ENCODE assay signal across 8 cellular contexts in genomic region chr14:56491299-56492285, GRCh38.
DNase-seq lines count a peak whose midpoint lies in the region; ATAC-seq and TF ChIP-seq lines count a peak whose summit lies in the region.

No MANE protein-coding gene starts in this region.

- intact Hi-C loops in Right ventricle myocardium superior (cut with DNase I): loop anchor here (5.0 kb wide), 1 partner anchor 826 kb away; no protein-coding TSS in a partner anchor
- intact Hi-C loops in cardiac septum (cut with DNase I): loop anchor here (5.0 to 10.0 kb wide), 3 partner anchors 83 to 826 kb away; partner anchors contain the start of gene TMEM260

- peaks cover 5 to 18% (median 12%) of the 10 kb centered on the region in 4 donors for H3K4me1 Mint-ChIP-seq in naive thymus-derived CD8-positive, alpha-beta T cell

- no peaks in the 10 kb centered on the region for H3K9me3 Mint-ChIP-seq in naive thymus-derived CD8-positive, alpha-beta T cell

- H3K27ac Mint-ChIP-seq in naive thymus-derived CD8-positive, alpha-beta T cell: no peak overlapping the region

- H3K36me3 Mint-ChIP-seq in naive thymus-derived CD8-positive, alpha-beta T cell: no peaks in the 10 kb centered on the region

- H3K4me3 Mint-ChIP-seq in naive thymus-derived CD8-positive, alpha-beta T cell: peak overlapping the region in 9 of 10 donors; percentile 16 to 69 (median 57)

- H3K27ac ChIP-seq in VCaP: no peak overlapping the region

- TF ChIP-seq POLR2A in erythroblast (IDR thresholded peaks at IDR 0.05; ENCODE audit: low read length): no peak

- DNase-seq in Right ventricle myocardium superior (no peak), cardiac septum (ENCODE audit: low spot score) (no peak), NCI-H2081 (lab: John Stamatoyannopoulos, UW) (peak; percentile 71 to 80), erythroblast (lab: John Stamatoyannopoulos, UW) (peak; percentile 35 to 60)
- peak in 7 of 10 donors; percentile 5 to 41 (median 30) for DNase-seq in naive thymus-derived CD8-positive, alpha-beta T cell
- DNase-seq in NK-92 treated with Interleukin-12 subunit alpha and Interleukin-12 subunit beta, amount 100 ng/mL, for 24 hours (lab: John Stamatoyannopoulos, UW): no peak

- ATAC-seq in Right ventricle myocardium superior (ENCODE audit: poor library complexity) (peak; percentile 72), HG02938 (IDR thresholded peaks at IDR 0.05; ENCODE audit: unreplicated experiment) (peak; percentile 59)
- peak; percentile 54 to 56 for ATAC-seq in naive thymus-derived CD8-positive, alpha-beta T cell

- peaks cover 0 to 28% (median 1%) of the 10 kb centered on the region in 5 donors for H3K27me3 Mint-ChIP-seq in naive thymus-derived CD8-positive, alpha-beta T cell

- peak; percentile 87 for TF ChIP-seq CTCF in VCaP (conservative IDR thresholded peaks at IDR 0.05)

- POLR2A ChIA-PET in naive thymus-derived CD8-positive, alpha-beta T cell (lab: Charles Lee): interaction anchor here (1.7 kb wide), 1 partner anchor 9 kb away, joined by 3 read pairs; no protein-coding TSS in a partner anchor

Comparison
In these comparisons a context has a peak if more than half of its experiments do, and no peak if none do; other contexts are left out.
1. DNase-seq: peak in NCI-H2081 (2 of 2), erythroblast (2 of 2) and naive thymus-derived CD8-positive, alpha-beta T cell (7 of 10); none in Right ventricle myocardium superior (single experiment), cardiac septum (single experiment) and NK-92 treated with Interleukin-12 subunit alpha and Interleukin-12 subunit beta, amount 100 ng/mL, for 24 hours (single experiment).
2. Peak in every context shown above with its lines, with median percentiles within 50 percentile points of each other: ATAC-seq.